21 cellular contexts compared by ENCODE assay signal in genomic region chr6:155309150-155309549, GRCh38. TPM values are rescaled to one million over a fixed set of nuclear protein-coding genes. Genes with fewer than 3 reads are reported as not detected.
A peak's percentile ranks its signal among the peaks of the same experiment; 100 is the strongest.
DNase-seq lines count a peak whose midpoint lies in the region; ATAC-seq, FAIRE-seq and TF ChIP-seq lines count a peak whose summit lies in the region.
"Had no signal": no experiment of that assay in that cellular context is flagged by ENCODE, and none has a peak within 500 bp of the region (broad histone marks: within the 10 kb centered on the region; RNA-seq: fewer than 3 reads in every experiment).

No MANE protein-coding gene starts in this region.

- no peaks in the 10 kb centered on the region for H3K27me3 ChIP-seq in keratinocyte (ENCODE audit: control insufficient read depth, extremely low read depth, insufficient read depth, low read length)

- peaks cover 10 to 21% of the 10 kb centered on the region in 2 experiments for H3K36me3 ChIP-seq in keratinocyte (ENCODE audit: control insufficient read depth in 2 of 2, extremely low read depth in 1 of 2, insufficient read depth in 2 of 2, low read length in 2 of 2)

- ATAC-seq in activated CD4-positive, alpha-beta T cell treated with anti-CD3 and anti-CD28 coated beads for 36 hours = no peak
- ATAC-seq in activated T-helper 17 cell treated with anti-CD3 and anti-CD28 coated beads, Interleukin-2, amount 50 U/mL, for 72 hours (replicated peaks) = no peak
- ATAC-seq: CD8-positive, alpha-beta T cell had no signal

- H2AFZ ChIP-seq in keratinocyte (ENCODE audit: control insufficient read depth, low read length) = no peak overlapping the region

- peaks cover 25% of the 10 kb centered on the region for H3K4me1 ChIP-seq in keratinocyte (ENCODE audit: control insufficient read depth, extremely low read depth, insufficient read depth, low read length)

- no peaks in the 10 kb centered on the region for H4K20me1 ChIP-seq in keratinocyte (ENCODE audit: control insufficient read depth, extremely low read depth, insufficient read depth, low read length)

- peaks cover 44% of the 10 kb centered on the region for H3K4me1 Mint-ChIP-seq in activated CD4-positive, alpha-beta T cell treated with anti-CD3 and anti-CD28 coated beads for 36 hours
- peaks cover 9% of the 10 kb centered on the region for H3K4me1 Mint-ChIP-seq in activated T-helper 17 cell treated with anti-CD3 and anti-CD28 coated beads, Interleukin-2, amount 50 U/mL, for 72 hours

- intact Hi-C loops in activated CD4-positive, alpha-beta T cell treated with anti-CD3 and anti-CD28 coated beads for 36 hours (cut with DNase I, micrococcal nuclease) = no loop called here

- peaks cover 53% of the 10 kb centered on the region for H3K36me3 Mint-ChIP-seq in activated CD4-positive, alpha-beta T cell treated with anti-CD3 and anti-CD28 coated beads for 36 hours (ENCODE audit: low read depth)
- H3K36me3 Mint-ChIP-seq in activated T-helper 17 cell treated with anti-CD3 and anti-CD28 coated beads, Interleukin-2, amount 50 U/mL, for 72 hours (ENCODE audit: low read depth) = peaks cover 93% of the 10 kb centered on the region

- CTCF ChIA-PET in activated CD4-positive, alpha-beta T cell treated with anti-CD3 and anti-CD28 coated beads for 36 hours (lab: Charles Lee) = no interaction called here

- peaks cover 3% of the 10 kb centered on the region for H3K9me3 ChIP-seq in keratinocyte (ENCODE audit: control insufficient read depth, low read depth, low read length)

- peaks cover 67% of the 10 kb centered on the region for H3K79me2 ChIP-seq in keratinocyte (ENCODE audit: control insufficient read depth, insufficient read depth, low read length)

- DNase-seq in activated CD4-positive, alpha-beta T cell treated with anti-CD3 and anti-CD28 coated beads for 36 hours = no peak
- DNase-seq in activated CD4-positive, alpha-beta T cell treated with anti-CD3 and anti-CD28 coated beads, Interleukin-2, amount 50 U/mL, for 4 hours = no peak
- DNase-seq in GM18507 (ENCODE audit: extremely low spot score, insufficient read length, low read depth) (no peak), keratinocyte (ENCODE audit: low read depth, low spot score) (no peak), A172 (ENCODE audit: low spot score) (no peak), NCI-H345 treated with DMSO at 0.1 percent for 48 hours (lab: John Stamatoyannopoulos, UW; ENCODE audit: unreplicated experiment) (no peak), DMS153 (lab: John Stamatoyannopoulos, UW) (no peak)
- DNase-seq: CD8-positive, alpha-beta T cell; DND-41; MV-4-11; NCI-H1417; NCI-H1930; NCI-H446; NCI-H69; NK-92 treated with Interleukin-12 subunit alpha and Interleukin-12 subunit beta, amount 100 ng/mL, for 24 hours had no signal

- no peaks in the 10 kb centered on the region for H3K27me3 Mint-ChIP-seq in activated CD4-positive, alpha-beta T cell treated with anti-CD3 and anti-CD28 coated beads for 36 hours
- H3K27me3 Mint-ChIP-seq in activated T-helper 17 cell treated with anti-CD3 and anti-CD28 coated beads, Interleukin-2, amount 50 U/mL, for 72 hours = no peaks in the 10 kb centered on the region

- no peaks in the 10 kb centered on the region for H3K9me3 Mint-ChIP-seq in activated CD4-positive, alpha-beta T cell treated with anti-CD3 and anti-CD28 coated beads for 36 hours (ENCODE audit: low read depth)
- no peaks in the 10 kb centered on the region for H3K9me3 Mint-ChIP-seq in activated T-helper 17 cell treated with anti-CD3 and anti-CD28 coated beads, Interleukin-2, amount 50 U/mL, for 72 hours
- H3K9me3 Mint-ChIP-seq: CD8-positive, alpha-beta T cell had no signal

- no peak overlapping the region for H3K9ac ChIP-seq in keratinocyte (ENCODE audit: control insufficient read depth, extremely low read depth, insufficient read depth, low read length)

- H3K27ac ChIP-seq in keratinocyte (ENCODE audit: control insufficient read depth, insufficient read depth, low read length) = peak overlapping the region; percentile 76
- H3K27ac ChIP-seq: 22Rv1 had no signal

- TF ChIP-seq CTCF in keratinocyte (optimal IDR thresholded peaks at IDR 0.05 in 1 of 3, IDR thresholded peaks at IDR 0.05 in 1 of 3, conservative IDR thresholded peaks at IDR 0.05 in 1 of 3; ENCODE audit: extremely low read depth in 1 of 3, insufficient read depth in 2 of 3, low read length in 3 of 3) = no peak

- FAIRE-seq in GM18507 (lab: Jason Lieb, UNC) (peak; percentile 46), keratinocyte (lab: Jason Lieb, UNC) (peak; percentile 5)
- FAIRE-seq: H54 had no signal

- H3K4me3 Mint-ChIP-seq in activated CD4-positive, alpha-beta T cell treated with anti-CD3 and anti-CD28 coated beads for 36 hours = no peak overlapping the region
- H3K4me3 Mint-ChIP-seq in activated T-helper 17 cell treated with anti-CD3 and anti-CD28 coated beads, Interleukin-2, amount 50 U/mL, for 72 hours = peak overlapping the region; percentile 4
- H3K4me3 Mint-ChIP-seq: CD8-positive, alpha-beta T cell had no signal

- H3K4me3 ChIP-seq in keratinocyte (ENCODE audit: control insufficient read depth in 2 of 3, extremely low read depth in 1 of 3, insufficient read depth in 2 of 3, low read depth in 1 of 3, low read length in 3 of 3) = peak overlapping the region in 1 of 3 experiments; percentile 51

- H3K27ac Mint-ChIP-seq in activated CD4-positive, alpha-beta T cell treated with anti-CD3 and anti-CD28 coated beads for 36 hours = peak overlapping the region; percentile 21
- H3K27ac Mint-ChIP-seq in activated T-helper 17 cell treated with anti-CD3 and anti-CD28 coated beads, Interleukin-2, amount 50 U/mL, for 72 hours = no peak overlapping the region
- H3K27ac Mint-ChIP-seq: CD8-positive, alpha-beta T cell had no signal

- peaks cover 3% of the 10 kb centered on the region for H3K9me1 ChIP-seq in keratinocyte (ENCODE audit: control insufficient read depth, extremely low read depth, insufficient read depth, low read length)

- dilution Hi-C loops in keratinocyte (cut with MboI; ENCODE audit: extremely low pct_ligation_motif_present, low sequenced_read_pairs) = no loop called here

- POLR2A ChIA-PET in activated CD4-positive, alpha-beta T cell treated with anti-CD3 and anti-CD28 coated beads for 36 hours (lab: Charles Lee) = no interaction called here

- peak overlapping the region; percentile 19 for H3K4me2 ChIP-seq in keratinocyte (ENCODE audit: control insufficient read depth, extremely low read depth, insufficient read depth, low read depth, low read length)

RNA-seq across cellular contexts. Expression of gene TFB1M, which starts 5.1 kb away (rescaled TPM):
- 10 to 100 TPM; 45.5 to 56.4 TPM for total RNA-seq in activated CD4-positive, alpha-beta T cell treated with anti-CD3 and anti-CD28 coated beads for 36 hours
- 10 to 100 TPM; 38.6 to 48.9 TPM for total RNA-seq in activated T-helper 17 cell treated with anti-CD3 and anti-CD28 coated beads, Interleukin-2, amount 50 U/mL, for 72 hours
- 20.1 to 38.6 TPM (median 32.8 TPM) in 3 replicates for polyA plus RNA-seq in keratinocyte
- polyA plus RNA-seq in keratinocyte (2011; ENCODE audit: low read depth) = 17.1 TPM
- 18.6 and 23.6 TPM in 2 replicates for polyA plus RNA-seq in keratinocyte (2011; cell fraction: cytosol; rRNA removed)
- 36.0 and 41.7 TPM in 2 replicates for polyA plus RNA-seq in keratinocyte (2011; cell fraction: nucleus; rRNA removed)
- 11.7 and 24.3 TPM in 2 replicates for polyA plus RNA-seq in keratinocyte (2012; ENCODE audit: low replicate concordance)
- 7.5 to 36.4 TPM (median 11.8 TPM) in 3 replicates for polyA minus RNA-seq in keratinocyte
- 16.3 TPM for polyA minus RNA-seq in keratinocyte (2011; cell fraction: cytosol; rRNA and poly(A)+ RNA removed)
- polyA minus RNA-seq in keratinocyte (2011; cell fraction: nucleus; rRNA and poly(A)+ RNA removed) = 28.6 and 44.6 TPM in 2 replicates
- 17.9 and 23.0 TPM in 2 replicates for total RNA-seq in A172 (2014; rRNA removed; shearing (Covaris generic))

RNA-seq across cellular contexts. Expression of gene CLDN20, which starts 45.3 kb away (rescaled TPM):
- total RNA-seq in activated CD4-positive, alpha-beta T cell treated with anti-CD3 and anti-CD28 coated beads for 36 hours = not detected
- not detected for total RNA-seq in activated T-helper 17 cell treated with anti-CD3 and anti-CD28 coated beads, Interleukin-2, amount 50 U/mL, for 72 hours
- 0.09 to 0.39 TPM in 2 of 3 replicates, not detected in the other for polyA plus RNA-seq in keratinocyte
- not detected for polyA plus RNA-seq in keratinocyte (2011; ENCODE audit: low read depth)
- 0.06 TPM in 1 of 2 replicates, not detected in the other for polyA plus RNA-seq in keratinocyte (2011; cell fraction: cytosol; rRNA removed)
- 0.28 TPM in 1 of 2 replicates, not detected in the other for polyA plus RNA-seq in keratinocyte (2011; cell fraction: nucleus; rRNA removed)
- 0.45 and 0.57 TPM in 2 replicates for polyA plus RNA-seq in keratinocyte (2012; ENCODE audit: low replicate concordance)
- polyA minus RNA-seq in keratinocyte = not detected in 3 replicates
- polyA minus RNA-seq in keratinocyte (2011; cell fraction: cytosol; rRNA and poly(A)+ RNA removed) = not detected
- not detected in 2 replicates for polyA minus RNA-seq in keratinocyte (2011; cell fraction: nucleus; rRNA and poly(A)+ RNA removed)
- not detected in 2 replicates for total RNA-seq in A172 (2014; rRNA removed; shearing (Covaris generic))
- total RNA-seq: CD8-positive, alpha-beta T cell; LHCN-M2; OCI-LY7 had no signal
- polyA plus RNA-seq: BJ had no signal
